Comparison of ENCODE assay signal across 1 cellular context in genomic region chr12:32047357-32047828, GRCh38.
TF ChIP-seq lines count a peak whose summit lies in the region.

No MANE protein-coding gene starts in this region.

TF ChIP-seq in K562, 482 proteins besides CTCF, POLR2A, EP300 and RAD21 (continued from another document and continues in another):
- TF ChIP-seq, protein P1, sequence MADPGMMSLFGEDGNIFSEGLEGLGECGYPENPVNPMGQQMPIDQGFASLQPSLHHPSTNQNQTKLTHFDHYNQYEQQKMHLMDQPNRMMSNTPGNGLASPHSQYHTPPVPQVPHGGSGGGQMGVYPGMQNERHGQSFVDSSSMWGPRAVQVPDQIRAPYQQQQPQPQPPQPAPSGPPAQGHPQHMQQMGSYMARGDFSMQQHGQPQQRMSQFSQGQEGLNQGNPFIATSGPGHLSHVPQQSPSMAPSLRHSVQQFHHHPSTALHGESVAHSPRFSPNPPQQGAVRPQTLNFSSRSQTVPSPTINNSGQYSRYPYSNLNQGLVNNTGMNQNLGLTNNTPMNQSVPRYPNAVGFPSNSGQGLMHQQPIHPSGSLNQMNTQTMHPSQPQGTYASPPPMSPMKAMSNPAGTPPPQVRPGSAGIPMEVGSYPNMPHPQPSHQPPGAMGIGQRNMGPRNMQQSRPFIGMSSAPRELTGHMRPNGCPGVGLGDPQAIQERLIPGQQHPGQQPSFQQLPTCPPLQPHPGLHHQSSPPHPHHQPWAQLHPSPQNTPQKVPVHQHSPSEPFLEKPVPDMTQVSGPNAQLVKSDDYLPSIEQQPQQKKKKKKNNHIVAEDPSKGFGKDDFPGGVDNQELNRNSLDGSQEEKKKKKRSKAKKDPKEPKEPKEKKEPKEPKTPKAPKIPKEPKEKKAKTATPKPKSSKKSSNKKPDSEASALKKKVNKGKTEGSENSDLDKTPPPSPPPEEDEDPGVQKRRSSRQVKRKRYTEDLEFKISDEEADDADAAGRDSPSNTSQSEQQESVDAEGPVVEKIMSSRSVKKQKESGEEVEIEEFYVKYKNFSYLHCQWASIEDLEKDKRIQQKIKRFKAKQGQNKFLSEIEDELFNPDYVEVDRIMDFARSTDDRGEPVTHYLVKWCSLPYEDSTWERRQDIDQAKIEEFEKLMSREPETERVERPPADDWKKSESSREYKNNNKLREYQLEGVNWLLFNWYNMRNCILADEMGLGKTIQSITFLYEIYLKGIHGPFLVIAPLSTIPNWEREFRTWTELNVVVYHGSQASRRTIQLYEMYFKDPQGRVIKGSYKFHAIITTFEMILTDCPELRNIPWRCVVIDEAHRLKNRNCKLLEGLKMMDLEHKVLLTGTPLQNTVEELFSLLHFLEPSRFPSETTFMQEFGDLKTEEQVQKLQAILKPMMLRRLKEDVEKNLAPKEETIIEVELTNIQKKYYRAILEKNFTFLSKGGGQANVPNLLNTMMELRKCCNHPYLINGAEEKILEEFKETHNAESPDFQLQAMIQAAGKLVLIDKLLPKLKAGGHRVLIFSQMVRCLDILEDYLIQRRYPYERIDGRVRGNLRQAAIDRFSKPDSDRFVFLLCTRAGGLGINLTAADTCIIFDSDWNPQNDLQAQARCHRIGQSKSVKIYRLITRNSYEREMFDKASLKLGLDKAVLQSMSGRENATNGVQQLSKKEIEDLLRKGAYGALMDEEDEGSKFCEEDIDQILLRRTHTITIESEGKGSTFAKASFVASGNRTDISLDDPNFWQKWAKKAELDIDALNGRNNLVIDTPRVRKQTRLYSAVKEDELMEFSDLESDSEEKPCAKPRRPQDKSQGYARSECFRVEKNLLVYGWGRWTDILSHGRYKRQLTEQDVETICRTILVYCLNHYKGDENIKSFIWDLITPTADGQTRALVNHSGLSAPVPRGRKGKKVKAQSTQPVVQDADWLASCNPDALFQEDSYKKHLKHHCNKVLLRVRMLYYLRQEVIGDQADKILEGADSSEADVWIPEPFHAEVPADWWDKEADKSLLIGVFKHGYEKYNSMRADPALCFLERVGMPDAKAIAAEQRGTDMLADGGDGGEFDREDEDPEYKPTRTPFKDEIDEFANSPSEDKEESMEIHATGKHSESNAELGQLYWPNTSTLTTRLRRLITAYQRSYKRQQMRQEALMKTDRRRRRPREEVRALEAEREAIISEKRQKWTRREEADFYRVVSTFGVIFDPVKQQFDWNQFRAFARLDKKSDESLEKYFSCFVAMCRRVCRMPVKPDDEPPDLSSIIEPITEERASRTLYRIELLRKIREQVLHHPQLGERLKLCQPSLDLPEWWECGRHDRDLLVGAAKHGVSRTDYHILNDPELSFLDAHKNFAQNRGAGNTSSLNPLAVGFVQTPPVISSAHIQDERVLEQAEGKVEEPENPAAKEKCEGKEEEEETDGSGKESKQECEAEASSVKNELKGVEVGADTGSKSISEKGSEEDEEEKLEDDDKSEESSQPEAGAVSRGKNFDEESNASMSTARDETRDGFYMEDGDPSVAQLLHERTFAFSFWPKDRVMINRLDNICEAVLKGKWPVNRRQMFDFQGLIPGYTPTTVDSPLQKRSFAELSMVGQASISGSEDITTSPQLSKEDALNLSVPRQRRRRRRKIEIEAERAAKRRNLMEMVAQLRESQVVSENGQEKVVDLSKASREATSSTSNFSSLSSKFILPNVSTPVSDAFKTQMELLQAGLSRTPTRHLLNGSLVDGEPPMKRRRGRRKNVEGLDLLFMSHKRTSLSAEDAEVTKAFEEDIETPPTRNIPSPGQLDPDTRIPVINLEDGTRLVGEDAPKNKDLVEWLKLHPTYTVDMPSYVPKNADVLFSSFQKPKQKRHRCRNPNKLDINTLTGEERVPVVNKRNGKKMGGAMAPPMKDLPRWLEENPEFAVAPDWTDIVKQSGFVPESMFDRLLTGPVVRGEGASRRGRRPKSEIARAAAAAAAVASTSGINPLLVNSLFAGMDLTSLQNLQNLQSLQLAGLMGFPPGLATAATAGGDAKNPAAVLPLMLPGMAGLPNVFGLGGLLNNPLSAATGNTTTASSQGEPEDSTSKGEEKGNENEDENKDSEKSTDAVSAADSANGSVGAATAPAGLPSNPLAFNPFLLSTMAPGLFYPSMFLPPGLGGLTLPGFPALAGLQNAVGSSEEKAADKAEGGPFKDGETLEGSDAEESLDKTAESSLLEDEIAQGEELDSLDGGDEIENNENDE (IDR thresholded peaks at IDR 0.05; ENCODE audit: low read depth, low read length), result no peak
- TF ChIP-seq RNF219 (CRISPR knock-in tag; IDR thresholded peaks at IDR 0.05), result no peak
- no peak for TF ChIP-seq HIVEP1 (CRISPR knock-in tag; IDR thresholded peaks at IDR 0.05)
- no peak for TF ChIP-seq ILF3 (IDR thresholded peaks at IDR 0.05; ENCODE audit: borderline replicate concordance)
- TF ChIP-seq U2AF1 (optimal IDR thresholded peaks at IDR 0.05; ENCODE audit: low read depth, low read length), result no peak
- no peak for TF ChIP-seq GABPB1 (CRISPR knock-in tag; IDR thresholded peaks at IDR 0.05)
- TF ChIP-seq ATF6 (CRISPR knock-in tag; IDR thresholded peaks at IDR 0.05), result no peak
- TF ChIP-seq MYNN (IDR thresholded peaks at IDR 0.05), result no peak
- no peak for TF ChIP-seq MYNN (CRISPR knock-in tag; IDR thresholded peaks at IDR 0.05)
- TF ChIP-seq HSF4 (CRISPR knock-in tag; IDR thresholded peaks at IDR 0.05; ENCODE audit: borderline replicate concordance), result no peak
- TF ChIP-seq RFX5 (IDR thresholded peaks at IDR 0.05; ENCODE audit: low read depth, low read length), result no peak
- TF ChIP-seq, protein P2, sequence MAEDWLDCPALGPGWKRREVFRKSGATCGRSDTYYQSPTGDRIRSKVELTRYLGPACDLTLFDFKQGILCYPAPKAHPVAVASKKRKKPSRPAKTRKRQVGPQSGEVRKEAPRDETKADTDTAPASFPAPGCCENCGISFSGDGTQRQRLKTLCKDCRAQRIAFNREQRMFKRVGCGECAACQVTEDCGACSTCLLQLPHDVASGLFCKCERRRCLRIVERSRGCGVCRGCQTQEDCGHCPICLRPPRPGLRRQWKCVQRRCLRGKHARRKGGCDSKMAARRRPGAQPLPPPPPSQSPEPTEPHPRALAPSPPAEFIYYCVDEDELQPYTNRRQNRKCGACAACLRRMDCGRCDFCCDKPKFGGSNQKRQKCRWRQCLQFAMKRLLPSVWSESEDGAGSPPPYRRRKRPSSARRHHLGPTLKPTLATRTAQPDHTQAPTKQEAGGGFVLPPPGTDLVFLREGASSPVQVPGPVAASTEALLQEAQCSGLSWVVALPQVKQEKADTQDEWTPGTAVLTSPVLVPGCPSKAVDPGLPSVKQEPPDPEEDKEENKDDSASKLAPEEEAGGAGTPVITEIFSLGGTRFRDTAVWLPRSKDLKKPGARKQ (CRISPR knock-in tag; IDR thresholded peaks at IDR 0.05), result no peak
- no peak for TF ChIP-seq KAT7 (CRISPR knock-in tag; IDR thresholded peaks at IDR 0.05; ENCODE audit: borderline replicate concordance)
- TF ChIP-seq HDAC8 (tag; IDR thresholded peaks at IDR 0.05), result no peak
- no peak for TF ChIP-seq MCM2 (IDR thresholded peaks at IDR 0.05; ENCODE audit: low read depth)
- TF ChIP-seq, protein P3, sequence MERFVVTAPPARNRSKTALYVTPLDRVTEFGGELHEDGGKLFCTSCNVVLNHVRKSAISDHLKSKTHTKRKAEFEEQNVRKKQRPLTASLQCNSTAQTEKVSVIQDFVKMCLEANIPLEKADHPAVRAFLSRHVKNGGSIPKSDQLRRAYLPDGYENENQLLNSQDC (CRISPR knock-in tag; IDR thresholded peaks at IDR 0.05), result no peak
- TF ChIP-seq SFPQ (IDR thresholded peaks at IDR 0.05; ENCODE audit: low read depth, low read length), result no peak
- TF ChIP-seq, protein P4, sequence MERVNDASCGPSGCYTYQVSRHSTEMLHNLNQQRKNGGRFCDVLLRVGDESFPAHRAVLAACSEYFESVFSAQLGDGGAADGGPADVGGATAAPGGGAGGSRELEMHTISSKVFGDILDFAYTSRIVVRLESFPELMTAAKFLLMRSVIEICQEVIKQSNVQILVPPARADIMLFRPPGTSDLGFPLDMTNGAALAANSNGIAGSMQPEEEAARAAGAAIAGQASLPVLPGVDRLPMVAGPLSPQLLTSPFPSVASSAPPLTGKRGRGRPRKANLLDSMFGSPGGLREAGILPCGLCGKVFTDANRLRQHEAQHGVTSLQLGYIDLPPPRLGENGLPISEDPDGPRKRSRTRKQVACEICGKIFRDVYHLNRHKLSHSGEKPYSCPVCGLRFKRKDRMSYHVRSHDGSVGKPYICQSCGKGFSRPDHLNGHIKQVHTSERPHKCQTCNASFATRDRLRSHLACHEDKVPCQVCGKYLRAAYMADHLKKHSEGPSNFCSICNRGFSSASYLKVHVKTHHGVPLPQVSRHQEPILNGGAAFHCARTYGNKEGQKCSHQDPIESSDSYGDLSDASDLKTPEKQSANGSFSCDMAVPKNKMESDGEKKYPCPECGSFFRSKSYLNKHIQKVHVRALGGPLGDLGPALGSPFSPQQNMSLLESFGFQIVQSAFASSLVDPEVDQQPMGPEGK (CRISPR knock-in tag; IDR thresholded peaks at IDR 0.05; ENCODE audit: borderline replicate concordance), result no peak
- no peak for TF ChIP-seq PCBP2 (IDR thresholded peaks at IDR 0.05; ENCODE audit: low read depth, low read length, poor library complexity, severe bottlenecking)
- TF ChIP-seq SUPT5H (IDR thresholded peaks at IDR 0.05), result no peak
